In genomic region chr17:48036693-48037035, GRCh38 we compare ENCODE assay signal across 1 cellular context.
TF ChIP-seq lines count a peak whose summit lies in the region.

No MANE protein-coding gene starts in this region.

TF ChIP-seq in GM23338, 12 proteins besides CTCF, POLR2A, EP300 and RAD21 (continued from another document):
- TF ChIP-seq ETS1 (IDR thresholded peaks at IDR 0.05) (no peak), ZNF114 (CRISPR knock-in tag; IDR thresholded peaks at IDR 0.05) (no peak), NANOG (IDR thresholded peaks at IDR 0.05; ENCODE audit: borderline replicate concordance) (no peak), EZH2phosphoT487 (IDR thresholded peaks at IDR 0.05; ENCODE audit: unreplicated experiment) (no peak), ZNF331 (CRISPR knock-in tag; IDR thresholded peaks at IDR 0.05; ENCODE audit: low read depth) (no peak), STAT1 (IDR thresholded peaks at IDR 0.05; ENCODE audit: unreplicated experiment) (no peak), POLR2AphosphoS5 (IDR thresholded peaks at IDR 0.05; ENCODE audit: low read depth) (no peak), EZH2 (IDR thresholded peaks at IDR 0.05; ENCODE audit: low read depth, unreplicated experiment) (no peak)
- TF ChIP-seq, protein P1, sequence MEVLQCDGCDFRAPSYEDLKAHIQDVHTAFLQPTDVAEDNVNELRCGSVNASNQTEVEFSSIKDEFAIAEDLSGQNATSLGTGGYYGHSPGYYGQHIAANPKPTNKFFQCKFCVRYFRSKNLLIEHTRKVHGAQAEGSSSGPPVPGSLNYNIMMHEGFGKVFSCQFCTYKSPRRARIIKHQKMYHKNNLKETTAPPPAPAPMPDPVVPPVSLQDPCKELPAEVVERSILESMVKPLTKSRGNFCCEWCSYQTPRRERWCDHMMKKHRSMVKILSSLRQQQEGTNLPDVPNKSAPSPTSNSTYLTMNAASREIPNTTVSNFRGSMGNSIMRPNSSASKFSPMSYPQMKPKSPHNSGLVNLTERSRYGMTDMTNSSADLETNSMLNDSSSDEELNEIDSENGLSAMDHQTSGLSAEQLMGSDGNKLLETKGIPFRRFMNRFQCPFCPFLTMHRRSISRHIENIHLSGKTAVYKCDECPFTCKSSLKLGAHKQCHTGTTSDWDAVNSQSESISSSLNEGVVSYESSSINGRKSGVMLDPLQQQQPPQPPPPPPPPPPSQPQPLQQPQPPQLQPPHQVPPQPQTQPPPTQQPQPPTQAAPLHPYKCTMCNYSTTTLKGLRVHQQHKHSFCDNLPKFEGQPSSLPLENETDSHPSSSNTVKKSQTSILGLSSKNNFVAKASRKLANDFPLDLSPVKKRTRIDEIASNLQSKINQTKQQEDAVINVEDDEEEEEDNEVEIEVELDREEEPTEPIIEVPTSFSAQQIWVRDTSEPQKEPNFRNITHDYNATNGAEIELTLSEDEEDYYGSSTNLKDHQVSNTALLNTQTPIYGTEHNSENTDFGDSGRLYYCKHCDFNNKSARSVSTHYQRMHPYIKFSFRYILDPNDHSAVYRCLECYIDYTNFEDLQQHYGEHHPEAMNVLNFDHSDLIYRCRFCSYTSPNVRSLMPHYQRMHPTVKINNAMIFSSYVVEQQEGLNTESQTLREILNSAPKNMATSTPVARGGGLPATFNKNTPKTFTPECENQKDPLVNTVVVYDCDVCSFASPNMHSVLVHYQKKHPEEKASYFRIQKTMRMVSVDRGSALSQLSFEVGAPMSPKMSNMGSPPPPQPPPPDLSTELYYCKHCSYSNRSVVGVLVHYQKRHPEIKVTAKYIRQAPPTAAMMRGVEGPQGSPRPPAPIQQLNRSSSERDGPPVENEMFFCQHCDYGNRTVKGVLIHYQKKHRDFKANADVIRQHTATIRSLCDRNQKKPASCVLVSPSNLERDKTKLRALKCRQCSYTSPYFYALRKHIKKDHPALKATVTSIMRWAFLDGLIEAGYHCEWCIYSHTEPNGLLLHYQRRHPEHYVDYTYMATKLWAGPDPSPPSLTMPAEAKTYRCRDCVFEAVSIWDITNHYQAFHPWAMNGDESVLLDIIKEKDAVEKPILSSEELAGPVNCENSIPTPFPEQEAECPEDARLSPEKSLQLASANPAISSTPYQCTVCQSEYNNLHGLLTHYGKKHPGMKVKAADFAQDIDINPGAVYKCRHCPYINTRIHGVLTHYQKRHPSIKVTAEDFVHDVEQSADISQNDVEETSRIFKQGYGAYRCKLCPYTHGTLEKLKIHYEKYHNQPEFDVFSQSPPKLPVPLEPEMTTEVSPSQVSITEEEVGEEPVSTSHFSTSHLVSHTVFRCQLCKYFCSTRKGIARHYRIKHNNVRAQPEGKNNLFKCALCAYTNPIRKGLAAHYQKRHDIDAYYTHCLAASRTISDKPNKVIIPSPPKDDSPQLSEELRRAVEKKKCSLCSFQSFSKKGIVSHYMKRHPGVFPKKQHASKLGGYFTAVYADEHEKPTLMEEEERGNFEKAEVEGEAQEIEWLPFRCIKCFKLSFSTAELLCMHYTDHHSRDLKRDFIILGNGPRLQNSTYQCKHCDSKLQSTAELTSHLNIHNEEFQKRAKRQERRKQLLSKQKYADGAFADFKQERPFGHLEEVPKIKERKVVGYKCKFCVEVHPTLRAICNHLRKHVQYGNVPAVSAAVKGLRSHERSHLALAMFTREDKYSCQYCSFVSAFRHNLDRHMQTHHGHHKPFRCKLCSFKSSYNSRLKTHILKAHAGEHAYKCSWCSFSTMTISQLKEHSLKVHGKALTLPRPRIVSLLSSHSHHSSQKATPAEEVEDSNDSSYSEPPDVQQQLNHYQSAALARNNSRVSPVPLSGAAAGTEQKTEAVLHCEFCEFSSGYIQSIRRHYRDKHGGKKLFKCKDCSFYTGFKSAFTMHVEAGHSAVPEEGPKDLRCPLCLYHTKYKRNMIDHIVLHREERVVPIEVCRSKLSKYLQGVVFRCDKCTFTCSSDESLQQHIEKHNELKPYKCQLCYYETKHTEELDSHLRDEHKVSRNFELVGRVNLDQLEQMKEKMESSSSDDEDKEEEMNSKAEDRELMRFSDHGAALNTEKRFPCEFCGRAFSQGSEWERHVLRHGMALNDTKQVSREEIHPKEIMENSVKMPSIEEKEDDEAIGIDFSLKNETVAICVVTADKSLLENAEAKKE (CRISPR knock-in tag; IDR thresholded peaks at IDR 0.05) = no peak
